9 cellular contexts compared by ENCODE assay signal in genomic region chr14:80850197-80850814, GRCh38.
DNase-seq lines count a peak whose midpoint lies in the region; ATAC-seq and TF ChIP-seq lines count a peak whose summit lies in the region.
"Had no signal": no experiment of that assay in that cellular context is flagged by ENCODE, and none has a peak within 500 bp of the region (broad histone marks: within the 10 kb centered on the region; RNA-seq: fewer than 3 reads in every experiment).

No MANE protein-coding gene starts in this region.

- ATAC-seq in GM18868 (IDR thresholded peaks at IDR 0.05; ENCODE audit: unreplicated experiment): peak; percentile 55
- peak; percentile 61 for ATAC-seq in left lobe of liver
- ATAC-seq in activated naive CD4-positive, alpha-beta T cell treated with anti-CD3 and anti-CD28 coated beads, Interleukin-2, amount 50 U/mL, for 72 hours: no peak

- TF ChIP-seq CTCF in C4-2B (conservative IDR thresholded peaks at IDR 0.05): peak; percentile 78

- peak; percentile 13 for DNase-seq in MV-4-11 (lab: John Stamatoyannopoulos, UW)
- DNase-seq in astrocyte of the hippocampus (ENCODE audit: low read depth, low spot score): peak; percentile 65
- no peak for DNase-seq in left lobe of liver (ENCODE audit: low spot score)
- DNase-seq in GOT3 (lab: John Stamatoyannopoulos, UW): no peak
- DNase-seq in activated naive CD4-positive, alpha-beta T cell treated with anti-CD3 and anti-CD28 coated beads, Interleukin-2, amount 50 U/mL, for 72 hours (ENCODE audit: low spot score in 2 of 2): no peak
- DNase-seq in occipital lobe (lab: John Stamatoyannopoulos, UW): no peak

- no peak overlapping the region for H3K27ac Mint-ChIP-seq in activated naive CD4-positive, alpha-beta T cell treated with anti-CD3 and anti-CD28 coated beads, Interleukin-2, amount 50 U/mL, for 72 hours

- no peaks in the 10 kb centered on the region for H3K36me3 Mint-ChIP-seq in activated naive CD4-positive, alpha-beta T cell treated with anti-CD3 and anti-CD28 coated beads, Interleukin-2, amount 50 U/mL, for 72 hours
- H3K36me3 Mint-ChIP-seq: IgD-negative memory B cell had no signal

- no peak overlapping the region for H3K27ac ChIP-seq in C4-2B

- no peaks in the 10 kb centered on the region for H3K9me3 Mint-ChIP-seq in activated naive CD4-positive, alpha-beta T cell treated with anti-CD3 and anti-CD28 coated beads, Interleukin-2, amount 50 U/mL, for 72 hours
- H3K9me3 Mint-ChIP-seq: IgD-negative memory B cell had no signal

Comparison
In these comparisons a context has a peak if more than half of its experiments do, and no peak if none do; other contexts are left out.
1. ATAC-seq: peak in GM18868 (single experiment) and left lobe of liver (single experiment); none in activated naive CD4-positive, alpha-beta T cell treated with anti-CD3 and anti-CD28 coated beads, Interleukin-2, amount 50 U/mL, for 72 hours (0 of 2).
2. DNase-seq: peak in MV-4-11 (single experiment) and astrocyte of the hippocampus (single experiment); none in left lobe of liver (single experiment), GOT3 (single experiment), activated naive CD4-positive, alpha-beta T cell treated with anti-CD3 and anti-CD28 coated beads, Interleukin-2, amount 50 U/mL, for 72 hours (0 of 2) and occipital lobe (single experiment).